8 cellular contexts compared by ENCODE assay signal in the genomic region with DNA sequence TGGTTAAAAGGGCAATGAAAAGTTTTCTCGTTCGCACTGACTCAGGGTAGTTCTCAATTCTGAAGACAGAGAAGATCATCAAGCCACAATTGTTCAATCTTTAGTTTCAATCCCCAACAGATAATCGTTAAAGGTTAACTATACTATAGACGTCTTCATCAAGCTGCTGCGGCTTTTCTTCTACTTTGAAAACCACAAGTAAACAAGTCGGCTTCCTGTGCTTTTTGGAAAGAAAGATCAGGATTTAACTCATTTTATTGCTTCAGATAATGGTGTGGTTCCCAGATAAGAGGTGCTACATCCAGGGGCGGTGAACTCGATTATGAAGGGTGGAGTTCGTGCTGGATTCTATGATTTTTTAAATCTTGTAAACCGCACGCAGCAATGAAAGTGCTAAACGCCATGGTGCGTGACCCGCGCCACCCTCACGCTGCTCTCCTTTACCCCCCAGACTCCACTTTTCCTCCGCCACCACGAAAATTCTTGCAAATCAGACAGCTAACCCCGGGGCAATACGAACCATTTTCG. TPM values are rescaled to one million over a fixed set of nuclear protein-coding genes. Genes with fewer than 3 reads are reported as not detected.
DNase-seq lines count a peak whose midpoint lies in the region; ATAC-seq and TF ChIP-seq lines count a peak whose summit lies in the region.

No MANE protein-coding gene starts in this region.

- intact Hi-C loops in CD4-positive, alpha-beta memory T cell (cut with micrococcal nuclease) = no loop called here
- intact Hi-C loops in head of caudate nucleus (cut with DNase I) = no loop called here

- H3K27me3 ChIP-seq in CD4-positive, alpha-beta memory T cell (ENCODE audit: insufficient read depth, low read length) = no peaks in the 10 kb centered on the region
- no peaks in the 10 kb centered on the region for H3K27me3 ChIP-seq in SJCRH30
- peaks cover 2% of the 10 kb centered on the region for H3K27me3 ChIP-seq in rectal smooth muscle tissue (ENCODE audit: control insufficient read depth, insufficient read depth, low read length)

- no peaks in the 10 kb centered on the region for H3K9me3 Mint-ChIP-seq in CD4-positive, alpha-beta memory T cell

- DNase-seq in CD4-positive, alpha-beta memory T cell = no peak
- DNase-seq in SJCRH30 = peak; percentile 82 to 84
- DNase-seq in fibroblast of pulmonary artery (ENCODE audit: low read depth) = no peak
- no peak for DNase-seq in head of caudate nucleus

- H3K27ac ChIP-seq in CD4-positive, alpha-beta memory T cell (ENCODE audit: low read depth, low read length) = peak overlapping the region; percentile 31
- H3K27ac ChIP-seq in SJCRH30 (peak overlapping the region; percentile 99), rectal smooth muscle tissue (ENCODE audit: low read depth, low read length) (no peak overlapping the region)

- no peak overlapping the region for H3K9ac ChIP-seq in rectal smooth muscle tissue (ENCODE audit: low read length)

- ATAC-seq in GM19043 (IDR thresholded peaks at IDR 0.05; ENCODE audit: low read depth, unreplicated experiment) (peak; percentile 59), HG03159 (IDR thresholded peaks at IDR 0.05; ENCODE audit: unreplicated experiment) (peak; percentile 63), esophagus mucosa (no peak)

- H3K27ac Mint-ChIP-seq in CD4-positive, alpha-beta memory T cell = peak overlapping the region in 5 of 7 donors; percentile 3 to 65 (median 58)

- H3K36me3 Mint-ChIP-seq in CD4-positive, alpha-beta memory T cell = peaks cover 0 to 1% of the 10 kb centered on the region in 2 donors

- peak overlapping the region; percentile 85 to 93 (median 92) for H3K4me3 Mint-ChIP-seq in CD4-positive, alpha-beta memory T cell

- no peaks in the 10 kb centered on the region for H3K36me3 ChIP-seq in CD4-positive, alpha-beta memory T cell (ENCODE audit: insufficient read depth, low read length)
- peaks cover 8% of the 10 kb centered on the region for H3K36me3 ChIP-seq in SJCRH30
- H3K36me3 ChIP-seq in rectal smooth muscle tissue (ENCODE audit: control insufficient read depth, insufficient read depth, low read length) = no peaks in the 10 kb centered on the region

- TF ChIP-seq CTCF in fibroblast of pulmonary artery (IDR thresholded peaks at IDR 0.05; ENCODE audit: low read length, missing control alignments) = no peak

- peaks cover 14% of the 10 kb centered on the region for H3K4me1 ChIP-seq in CD4-positive, alpha-beta memory T cell (ENCODE audit: insufficient read depth, low read length)
- H3K4me1 ChIP-seq in SJCRH30 = no peaks in the 10 kb centered on the region
- peaks cover 5% of the 10 kb centered on the region for H3K4me1 ChIP-seq in rectal smooth muscle tissue (ENCODE audit: control insufficient read depth, insufficient read depth, low read length)

- H3K4me1 Mint-ChIP-seq in CD4-positive, alpha-beta memory T cell = peaks cover 15 to 19% (median 17%) of the 10 kb centered on the region in 4 donors

- CTCF ChIA-PET in CD4-positive, alpha-beta memory T cell (lab: Charles Lee; ENCODE audit: partially characterized antibody) = no interaction called here

- POLR2A ChIA-PET in CD4-positive, alpha-beta memory T cell (lab: Charles Lee; ENCODE audit: partially characterized antibody) = no interaction called here

- H3K4me3 ChIP-seq in CD4-positive, alpha-beta memory T cell (ENCODE audit: low read length in 2 of 2) = peak overlapping the region; percentile 20 to 47
- peak overlapping the region; percentile 88 for H3K4me3 ChIP-seq in SJCRH30
- H3K4me3 ChIP-seq in fibroblast of pulmonary artery (replicated peaks; ENCODE audit: low read depth, low read length) = peak overlapping the region; percentile 76
- H3K4me3 ChIP-seq in rectal smooth muscle tissue (ENCODE audit: low read length) = peak overlapping the region; percentile 75

- H3K27me3 Mint-ChIP-seq in CD4-positive, alpha-beta memory T cell = peaks cover 32 to 38% of the 10 kb centered on the region in 2 donors

- H3K9me3 ChIP-seq in CD4-positive, alpha-beta memory T cell (ENCODE audit: control insufficient read depth in 1 of 2, low read length in 2 of 2) = no peaks in the 10 kb centered on the region
- H3K9me3 ChIP-seq in SJCRH30 (replicated peaks) = no peaks in the 10 kb centered on the region

RNA-seq across cellular contexts. Expression of gene CDCA7, which starts 0.5 kb away (rescaled TPM):
- 1 to 10 TPM; 2.0 to 2.9 TPM for total RNA-seq in CD4-positive, alpha-beta memory T cell
- polyA plus RNA-seq in CD4-positive, alpha-beta memory T cell = 1 to 10 TPM; 2.1 to 3.9 TPM
- 68.7 and 76.9 TPM in 2 replicates for total RNA-seq in SJCRH30 (2014; rRNA removed; shearing (Covaris generic))
- 14.5 TPM for total RNA-seq in esophagus mucosa

Comparison
In these comparisons a context has a peak if more than half of its experiments do, and no peak if none do; other contexts are left out.
1. DNase-seq: peak in SJCRH30 (2 of 2); none in CD4-positive, alpha-beta memory T cell (0 of 5), fibroblast of pulmonary artery (single experiment) and head of caudate nucleus (0 of 42).
2. H3K4me3 ChIP-seq: peak in every context shown above with its lines; median percentile 88 in SJCRH30; 76 in fibroblast of pulmonary artery; 75 in rectal smooth muscle tissue; 34 in CD4-positive, alpha-beta memory T cell.